ENCODE assay signal across 9 cellular contexts in the genomic region with DNA sequence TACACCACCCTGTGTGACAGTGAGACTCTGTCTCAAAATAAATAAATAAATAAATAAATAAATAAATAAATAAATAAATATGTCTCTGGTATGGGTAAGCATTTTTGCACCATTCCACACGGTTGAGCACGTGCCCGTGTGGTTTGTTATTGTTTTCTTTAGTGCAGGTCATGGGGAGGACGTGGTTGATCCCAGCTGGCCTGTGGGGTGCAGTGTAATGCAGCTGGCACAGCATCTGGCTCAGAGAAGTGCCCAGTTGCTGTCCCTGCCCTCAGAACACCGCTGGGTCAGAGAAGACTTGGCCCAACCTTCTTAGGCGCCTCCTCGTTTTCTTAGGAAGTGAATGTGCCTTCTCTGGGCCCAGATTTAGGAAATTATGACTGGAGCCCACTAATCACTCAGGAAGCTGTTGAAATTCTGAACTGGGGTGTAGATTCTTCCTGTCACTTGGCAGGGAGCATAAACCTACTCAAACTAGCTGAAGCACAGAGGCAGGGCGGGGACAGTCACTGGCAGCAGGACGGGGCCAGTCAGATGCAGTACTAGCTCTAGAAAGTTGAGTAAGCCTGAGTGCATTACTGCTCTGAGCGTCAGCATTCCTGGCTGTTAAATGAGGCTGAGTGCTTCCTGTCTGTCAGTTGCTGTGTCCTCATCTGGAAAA.
A peak's percentile ranks its signal among the peaks of the same experiment; 100 is the strongest.
DNase-seq lines count a peak whose midpoint lies in the region; ATAC-seq and TF ChIP-seq lines count a peak whose summit lies in the region.
"Had no signal": no experiment of that assay in that cellular context is flagged by ENCODE, and none has a peak within 500 bp of the region (broad histone marks: within the 10 kb centered on the region; RNA-seq: fewer than 3 reads in every experiment).

No MANE protein-coding gene starts in this region.

- peak in 1 of 4 donors; percentile 31 for TF ChIP-seq POLR2A in upper lobe of left lung (IDR thresholded peaks at IDR 0.05)

- H3K27ac ChIP-seq in upper lobe of left lung (peak overlapping the region; percentile 76 to 88 (median 82)), endodermal cell (ENCODE audit: low read depth, low read length) (no peak overlapping the region)

- no peaks in the 10 kb centered on the region for H3K4me1 Mint-ChIP-seq in endodermal cell

- H3K4me1 ChIP-seq in upper lobe of left lung (peaks cover 20 to 36% (median 28%) of the 10 kb centered on the region in 4 donors), endodermal cell (ENCODE audit: control insufficient read depth, insufficient read depth, low read length) (no peaks in the 10 kb centered on the region)
- H3K4me1 ChIP-seq: HAP-1 had no signal

- H3K27ac Mint-ChIP-seq in endodermal cell = no peak overlapping the region
- H3K27ac Mint-ChIP-seq: stimulated activated memory B cell treated with anti-CD40 and anti-IgM and Interleukin-4, amounts not matched to agents 10 μg/mL and 1 μg/mL and 100 μg/mL, for 72 hours had no signal

- H3K27me3 Mint-ChIP-seq in endodermal cell (ENCODE audit: insufficient read depth) = no peaks in the 10 kb centered on the region
- H3K27me3 Mint-ChIP-seq: stimulated activated memory B cell treated with anti-CD40 and anti-IgM and Interleukin-4, amounts not matched to agents 10 μg/mL and 1 μg/mL and 100 μg/mL, for 72 hours had no signal

- H3K4me3 ChIP-seq in upper lobe of left lung (no peak overlapping the region), endodermal cell (ENCODE audit: low read length) (no peak overlapping the region)
- H3K4me3 ChIP-seq: HAP-1 had no signal

- H3K36me3 ChIP-seq in upper lobe of left lung (peaks cover 0 to 4% (median 0%) of the 10 kb centered on the region in 4 donors), endodermal cell (ENCODE audit: control insufficient read depth, insufficient read depth, low read length) (no peaks in the 10 kb centered on the region)
- H3K36me3 ChIP-seq: HAP-1 had no signal

- H3K27me3 ChIP-seq in upper lobe of left lung (no peaks in the 10 kb centered on the region), endodermal cell (ENCODE audit: control insufficient read depth, insufficient read depth, low read length, poor library complexity, severe bottlenecking) (no peaks in the 10 kb centered on the region)

- DNase-seq in HT1080 (ENCODE audit: low read depth) = peak; percentile 85
- DNase-seq in brain pericyte (ENCODE audit: low read depth, low spot score) = peak; percentile 29
- DNase-seq in left kidney (ENCODE audit: low read depth, low spot score) = peak; percentile 63
- peak in 1 of 2 donors; percentile 95 for DNase-seq in upper lobe of left lung
- DNase-seq in endodermal cell = no peak
- DNase-seq in NCI-H1048 (lab: John Stamatoyannopoulos, UW) = no peak
- DNase-seq in activated CD4-positive, alpha-beta T cell treated with anti-CD3 and anti-CD28 coated beads, Interleukin-2, amount 50 U/mL, for 4 hours = no peak

- H3K9ac ChIP-seq in endodermal cell (ENCODE audit: extremely low read depth, low read length, poor library complexity, severe bottlenecking) = no peak overlapping the region

- WGBS in upper lobe of left lung, 2 donors = 8 to 15% methylated on average over 9 to 10 of the region's 10 CpGs
- WGBS in endodermal cell (ENCODE audit: insufficient coverage in 1 of 2, insufficient read length in 1 of 2), 2 experiments = 88 to 97% methylated on average over 8 to 10 of the region's 10 CpGs

- peak; percentile 94 to 97 for ATAC-seq in upper lobe of left lung (ENCODE audit: low FRiP score in 2 of 2)
- ATAC-seq: stimulated activated memory B cell treated with anti-CD40 and anti-IgM and Interleukin-4, amounts not matched to agents 10 μg/mL and 1 μg/mL and 100 μg/mL, for 72 hours had no signal

- peak in 2 of 4 donors; percentile 12 to 71 for TF ChIP-seq EP300 in upper lobe of left lung (IDR thresholded peaks at IDR 0.05)

- no peak overlapping the region for H3K4me3 Mint-ChIP-seq in endodermal cell
- H3K4me3 Mint-ChIP-seq: stimulated activated memory B cell treated with anti-CD40 and anti-IgM and Interleukin-4, amounts not matched to agents 10 μg/mL and 1 μg/mL and 100 μg/mL, for 72 hours had no signal

- H3K9me3 ChIP-seq in upper lobe of left lung (no peaks in the 10 kb centered on the region), endodermal cell (ENCODE audit: control insufficient read depth, low read length) (no peaks in the 10 kb centered on the region)
- H3K9me3 ChIP-seq: HAP-1 had no signal

- no peaks in the 10 kb centered on the region for H3K9me3 Mint-ChIP-seq in endodermal cell
- H3K9me3 Mint-ChIP-seq: stimulated activated memory B cell treated with anti-CD40 and anti-IgM and Interleukin-4, amounts not matched to agents 10 μg/mL and 1 μg/mL and 100 μg/mL, for 72 hours had no signal

- TF ChIP-seq CTCF in upper lobe of left lung (IDR thresholded peaks at IDR 0.05) = no peak
- TF ChIP-seq CTCF in endodermal cell (conservative IDR thresholded peaks at IDR 0.05) = no peak

- no peaks in the 10 kb centered on the region for H3K36me3 Mint-ChIP-seq in endodermal cell (ENCODE audit: low read depth)

Comparison
In these comparisons a context has a peak if more than half of its experiments do, and no peak if none do; other contexts are left out.
1. DNase-seq: peak in HT1080 (single experiment), brain pericyte (single experiment) and left kidney (single experiment); none in endodermal cell (single experiment), NCI-H1048 (single experiment) and activated CD4-positive, alpha-beta T cell treated with anti-CD3 and anti-CD28 coated beads, Interleukin-2, amount 50 U/mL, for 4 hours (0 of 2).